Comparison of ENCODE assay signal across 10 cellular contexts in the genomic region with DNA sequence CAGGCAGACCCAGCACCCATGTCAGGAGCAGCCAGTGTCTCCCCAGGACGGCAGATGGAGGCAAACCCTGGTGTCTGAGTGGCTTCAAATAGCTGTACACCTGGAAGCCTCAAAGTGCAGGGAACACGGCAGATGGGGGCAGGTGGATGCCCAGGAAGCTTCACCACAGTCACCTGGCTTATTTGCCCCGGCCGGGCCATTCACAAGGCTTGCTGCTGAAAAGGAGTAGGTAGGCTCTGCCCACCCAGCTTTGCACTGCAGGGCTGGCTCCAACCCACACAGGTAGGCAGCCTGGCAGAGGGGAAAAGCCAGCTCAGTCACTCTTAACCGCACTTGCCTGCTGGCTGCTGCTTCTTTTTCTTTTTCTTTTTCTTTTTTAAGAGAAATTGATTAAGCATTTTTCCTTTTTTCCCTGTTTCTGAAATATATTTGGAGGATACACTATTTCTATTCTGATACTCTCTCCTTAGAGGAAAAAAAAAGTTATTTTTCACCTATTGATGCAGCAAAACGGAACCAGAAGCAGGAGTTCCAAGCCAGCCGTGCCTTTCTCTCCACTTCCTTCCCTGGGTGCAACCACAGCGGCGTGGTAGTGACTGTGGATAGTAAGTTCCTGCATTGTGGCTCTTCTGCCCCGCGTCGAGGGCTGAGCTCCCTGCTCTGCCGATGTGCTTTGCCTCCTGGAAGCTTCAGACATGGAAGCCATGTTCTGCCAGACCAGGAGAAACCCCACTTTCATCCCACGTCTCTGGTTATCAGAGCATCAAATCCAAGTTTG.
DNase-seq lines count a peak whose midpoint lies in the region; ATAC-seq, FAIRE-seq and TF ChIP-seq lines count a peak whose summit lies in the region.
"Had no signal": no experiment of that assay in that cellular context is flagged by ENCODE, and none has a peak within 500 bp of the region (broad histone marks: within the 10 kb centered on the region; RNA-seq: fewer than 3 reads in every experiment).

No MANE protein-coding gene starts in this region.

- peak overlapping the region; percentile 52 for H2AK5ac ChIP-seq in mesendoderm (ENCODE audit: low read length)

- no peaks in the 10 kb centered on the region for H3K79me1 ChIP-seq in mesendoderm (ENCODE audit: low read length)

- H3K56ac ChIP-seq in mesendoderm (ENCODE audit: low read length) = peak overlapping the region; percentile 44

- ATAC-seq in Right ventricle myocardium superior (ENCODE audit: poor library complexity) = no peak
- no peak for ATAC-seq in heart right ventricle
- ATAC-seq in upper lobe of left lung (ENCODE audit: low FRiP score in 2 of 2) = peak in 1 of 2 donors; percentile 43
- ATAC-seq in GM19467 (IDR thresholded peaks at IDR 0.05; ENCODE audit: unreplicated experiment) = no peak
- ATAC-seq: SK-N-SH treated with all-trans-retinoic acid at 6 μM for 48 hours had no signal

- no peaks in the 10 kb centered on the region for H3K79me2 ChIP-seq in mesendoderm (ENCODE audit: control insufficient read depth, insufficient read depth, low read length)

- H3K36me3 ChIP-seq in heart right ventricle (no peaks in the 10 kb centered on the region), mesendoderm (ENCODE audit: control insufficient read depth, insufficient read depth, low read length) (no peaks in the 10 kb centered on the region), upper lobe of left lung (no peaks in the 10 kb centered on the region)

- intact Hi-C loops in Right ventricle myocardium superior (cut with DNase I) = no loop called here
- intact Hi-C loops in heart right ventricle (cut with DNase I) = no loop called here

- H4K5ac ChIP-seq in mesendoderm (ENCODE audit: low read length) = no peak overlapping the region

- H2BK120ac ChIP-seq in mesendoderm (ENCODE audit: low read depth, low read length) = no peak overlapping the region

- no peak overlapping the region for H3K18ac ChIP-seq in mesendoderm (ENCODE audit: low read length)

- H3K9ac ChIP-seq in mesendoderm (ENCODE audit: low read length) = no peak overlapping the region

- H3K9me3 ChIP-seq in heart right ventricle (no peaks in the 10 kb centered on the region), upper lobe of left lung (no peaks in the 10 kb centered on the region)

- WGBS in heart right ventricle, 2 donors = 84 to 88% methylated on average over 14 of the region's 14 CpGs
- no CpG with 5 or more reads among the region's 14 CpGs for WGBS in mesendoderm (ENCODE audit: extremely low coverage, insufficient coverage, low lambda C conversion rate)
- 69 to 76% methylated on average over 10 to 13 of the region's 14 CpGs for WGBS in upper lobe of left lung, 2 donors

- H3K27me3 ChIP-seq in heart right ventricle (no peaks in the 10 kb centered on the region), mesendoderm (ENCODE audit: insufficient read depth, low read length, poor library complexity) (no peaks in the 10 kb centered on the region), upper lobe of left lung (no peaks in the 10 kb centered on the region)

- TF ChIP-seq CTCF in heart right ventricle (IDR thresholded peaks at IDR 0.05) = no peak
- no peak for TF ChIP-seq CTCF in upper lobe of left lung (IDR thresholded peaks at IDR 0.05)

- no peak for TF ChIP-seq EP300 in upper lobe of left lung (IDR thresholded peaks at IDR 0.05)

- no peak overlapping the region for H4K8ac ChIP-seq in mesendoderm (ENCODE audit: low read depth, low read length)

- H2BK15ac ChIP-seq in mesendoderm (replicated peaks; ENCODE audit: low read depth) = no peak overlapping the region

- H3K4me1 ChIP-seq in heart right ventricle (peaks cover 0 to 44% (median 0%) of the 10 kb centered on the region in 9 donors), mesendoderm (ENCODE audit: control insufficient read depth, low read depth, low read length) (no peaks in the 10 kb centered on the region), upper lobe of left lung (peaks cover 4 to 24% (median 8%) of the 10 kb centered on the region in 4 donors)

- FAIRE-seq in GM12891 (lab: Jason Lieb, UNC) (no peak), urothelium cell line (lab: Jason Lieb, UNC) (no peak)

- peak overlapping the region in 1 of 10 donors; percentile 88 for H3K27ac ChIP-seq in heart right ventricle
- H3K27ac ChIP-seq in mesendoderm (ENCODE audit: low read depth, low read length) = no peak overlapping the region
- H3K27ac ChIP-seq in upper lobe of left lung = peak overlapping the region in 3 of 4 donors; percentile 12 to 85 (median 78)

- H3K4me3 ChIP-seq in heart right ventricle = no peak overlapping the region
- H3K4me3 ChIP-seq in mesendoderm (ENCODE audit: low read length) = no peak overlapping the region
- no peak overlapping the region for H3K4me3 ChIP-seq in upper lobe of left lung

- no peak for TF ChIP-seq POLR2A in upper lobe of left lung (IDR thresholded peaks at IDR 0.05)
- TF ChIP-seq POLR2A in GM12891 (IDR thresholded peaks at IDR 0.05; ENCODE audit: low read depth, low read length) = no peak

- no peak overlapping the region for H3K4ac ChIP-seq in mesendoderm (ENCODE audit: low read depth, low read length)

- no peak overlapping the region for H3K23ac ChIP-seq in mesendoderm (ENCODE audit: low read length)

- H3K4me2 ChIP-seq in mesendoderm (ENCODE audit: low read length) = no peak overlapping the region

- DNase-seq in Right ventricle myocardium superior (peak; percentile 62), heart right ventricle (no peak), mesendoderm (no peak), upper lobe of left lung (peak in 1 of 2 donors; percentile 76), GM12891 (ENCODE audit: insufficient read length, low spot score) (no peak), urothelium cell line (ENCODE audit: low spot score) (no peak)
- peak; percentile 51 for DNase-seq in activated T-cell treated with anti-CD3 and anti-CD28 coated beads, Interleukin-2, amount 50 U/mL, for 1 hour
- DNase-seq: NCI-H1417 treated with DMSO at 0.1 percent for 48 hours had no signal

- peak overlapping the region; percentile 25 for H2BK5ac ChIP-seq in mesendoderm (ENCODE audit: low read length)

TF ChIP-seq in GM12891, 5 proteins besides CTCF, POLR2A, EP300 and RAD21:
- TF ChIP-seq POU2F2 (IDR thresholded peaks at IDR 0.05; ENCODE audit: low read depth, low read length) (no peak), PAX5 (IDR thresholded peaks at IDR 0.05; ENCODE audit: insufficient read depth, low read length, severe bottlenecking) (no peak), SPI1 (IDR thresholded peaks at IDR 0.05; ENCODE audit: low read depth, low read length) (no peak)
TF ChIP-seq in GM12891: peak in this region for 0.

Comparison
In these comparisons a context has a peak if more than half of its experiments do, and no peak if none do; other contexts are left out.
1. DNase-seq: peak in Right ventricle myocardium superior (single experiment) and activated T-cell treated with anti-CD3 and anti-CD28 coated beads, Interleukin-2, amount 50 U/mL, for 1 hour (single experiment); none in heart right ventricle (0 of 2), mesendoderm (single experiment), GM12891 (single experiment) and urothelium cell line (single experiment).